12 cellular contexts compared by ENCODE assay signal in genomic region chr10:132106431-132106830, GRCh38.
"Had no signal": no experiment of that assay in that cellular context is flagged by ENCODE, and none has a peak within 500 bp of the region (broad histone marks: within the 10 kb centered on the region; RNA-seq: fewer than 3 reads in every experiment).

No MANE protein-coding gene starts in this region.

- H3K4me1 ChIP-seq: transverse colon had no signal

- H3K36me3 ChIP-seq: transverse colon had no signal

- H3K4me3 Mint-ChIP-seq: activated CD4-positive, alpha-beta memory T cell treated with anti-CD3 and anti-CD28 coated beads, Interleukin-2, amount 10 ng/mL, durations not matched to agents 7 days and 5 days; activated naive CD8-positive, alpha-beta T cell; immature natural killer cell; stimulated activated effector memory CD8-positive, alpha-beta T cell treated with anti-CD3 and anti-CD28 coated beads, Interleukin-12 subunit alpha, Interleukin-12 subunit beta, amount 100 ng/mL, for 72 hours; T-cell had no signal

- H3K36me3 Mint-ChIP-seq: activated naive CD8-positive, alpha-beta T cell; immature natural killer cell; stimulated activated effector memory CD8-positive, alpha-beta T cell treated with anti-CD3 and anti-CD28 coated beads, Interleukin-12 subunit alpha, Interleukin-12 subunit beta, amount 100 ng/mL, for 72 hours; T-cell had no signal

- H3K27me3 ChIP-seq: transverse colon had no signal

- H3K9me3 Mint-ChIP-seq: activated CD4-positive, alpha-beta memory T cell treated with anti-CD3 and anti-CD28 coated beads, Interleukin-2, amount 10 ng/mL, durations not matched to agents 7 days and 5 days; immature natural killer cell; stimulated activated effector memory CD8-positive, alpha-beta T cell treated with anti-CD3 and anti-CD28 coated beads, Interleukin-12 subunit alpha, Interleukin-12 subunit beta, amount 100 ng/mL, for 72 hours; T-cell had no signal

- H3K27ac Mint-ChIP-seq: activated CD4-positive, alpha-beta memory T cell treated with anti-CD3 and anti-CD28 coated beads, Interleukin-2, amount 10 ng/mL, durations not matched to agents 7 days and 5 days; activated naive CD8-positive, alpha-beta T cell; immature natural killer cell; stimulated activated effector memory CD8-positive, alpha-beta T cell treated with anti-CD3 and anti-CD28 coated beads, Interleukin-12 subunit alpha, Interleukin-12 subunit beta, amount 100 ng/mL, for 72 hours; T-cell had no signal

- H3K4me3 ChIP-seq: transverse colon had no signal

- H3K9me3 ChIP-seq: transverse colon had no signal

- H3K27me3 Mint-ChIP-seq: activated naive CD8-positive, alpha-beta T cell had no signal

- DNase-seq: activated CD4-positive, alpha-beta memory T cell treated with anti-CD3 and anti-CD28 coated beads, Interleukin-2, amount 10 ng/mL, durations not matched to agents 7 days and 5 days; activated effector memory CD4-positive, alpha-beta T cell treated with Interleukin-2 at 50 U/mL for 16 hours; anterior cingulate cortex; immature natural killer cell; mesenchymal stem cell; T-cell; T1000; transverse colon had no signal

- H3K27ac ChIP-seq: transverse colon, VCaP had no signal

- H3K4me1 Mint-ChIP-seq: activated CD4-positive, alpha-beta memory T cell treated with anti-CD3 and anti-CD28 coated beads, Interleukin-2, amount 10 ng/mL, durations not matched to agents 7 days and 5 days; immature natural killer cell; stimulated activated effector memory CD8-positive, alpha-beta T cell treated with anti-CD3 and anti-CD28 coated beads, Interleukin-12 subunit alpha, Interleukin-12 subunit beta, amount 100 ng/mL, for 72 hours; T-cell had no signal

- ATAC-seq: esophagus mucosa; stimulated activated effector memory CD8-positive, alpha-beta T cell treated with anti-CD3 and anti-CD28 coated beads, Interleukin-12 subunit alpha, Interleukin-12 subunit beta, amount 100 ng/mL, for 72 hours; T-cell had no signal
